In the genomic region with DNA sequence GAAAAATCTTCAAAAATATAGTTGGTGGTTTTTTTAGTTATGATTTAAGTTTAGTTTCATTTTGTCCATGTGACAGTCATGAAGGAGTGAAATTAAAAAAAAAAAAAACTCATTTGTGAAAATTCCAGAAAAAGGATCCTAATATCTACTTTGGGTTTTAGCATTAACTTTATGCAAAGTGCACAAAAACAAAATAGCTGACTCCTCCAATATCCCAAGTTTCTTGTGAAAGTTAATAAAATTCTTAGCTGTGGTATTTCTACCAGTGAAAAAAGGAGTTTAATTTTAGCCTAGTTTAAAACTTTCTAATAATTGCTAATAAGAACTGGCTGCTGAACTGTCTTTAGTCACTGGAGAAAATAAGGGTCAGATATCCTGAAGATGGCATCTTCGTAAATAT, we compare ENCODE assay signal across 3 cellular contexts.
TF ChIP-seq lines count a peak whose summit lies in the region.

No MANE protein-coding gene starts in this region.

TF ChIP-seq in HepG2, 621 proteins besides CTCF, POLR2A, EP300 and RAD21:
- TF ChIP-seq, protein P1, sequence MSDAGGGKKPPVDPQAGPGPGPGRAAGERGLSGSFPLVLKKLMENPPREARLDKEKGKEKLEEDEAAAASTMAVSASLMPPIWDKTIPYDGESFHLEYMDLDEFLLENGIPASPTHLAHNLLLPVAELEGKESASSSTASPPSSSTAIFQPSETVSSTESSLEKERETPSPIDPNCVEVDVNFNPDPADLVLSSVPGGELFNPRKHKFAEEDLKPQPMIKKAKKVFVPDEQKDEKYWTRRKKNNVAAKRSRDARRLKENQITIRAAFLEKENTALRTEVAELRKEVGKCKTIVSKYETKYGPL (CRISPR knock-in tag; IDR thresholded peaks at IDR 0.05): no peak
- TF ChIP-seq ZNF773 (CRISPR knock-in tag; IDR thresholded peaks at IDR 0.05; ENCODE audit: borderline replicate concordance) (no peak), ATF7 (IDR thresholded peaks at IDR 0.05) (no peak), ATF7 (CRISPR knock-in tag; IDR thresholded peaks at IDR 0.05) (no peak), ZNF552 (CRISPR knock-in tag; IDR thresholded peaks at IDR 0.05; ENCODE audit: borderline replicate concordance) (no peak), HNRNPUL1 (IDR thresholded peaks at IDR 0.05; ENCODE audit: low read depth, low read length) (no peak), HOXA9 (CRISPR knock-in tag; IDR thresholded peaks at IDR 0.05; ENCODE audit: borderline replicate concordance) (no peak), MAFK (conservative IDR thresholded peaks at IDR 0.05 in 1 of 2, IDR thresholded peaks at IDR 0.05 in 1 of 2; ENCODE audit: low read length in 2 of 2) (peak; percentile 35 to 53; a peak in 3 of 4 replicates), ZNF567 (CRISPR knock-in tag; IDR thresholded peaks at IDR 0.05; ENCODE audit: borderline replicate concordance) (no peak)
- TF ChIP-seq, protein P2, sequence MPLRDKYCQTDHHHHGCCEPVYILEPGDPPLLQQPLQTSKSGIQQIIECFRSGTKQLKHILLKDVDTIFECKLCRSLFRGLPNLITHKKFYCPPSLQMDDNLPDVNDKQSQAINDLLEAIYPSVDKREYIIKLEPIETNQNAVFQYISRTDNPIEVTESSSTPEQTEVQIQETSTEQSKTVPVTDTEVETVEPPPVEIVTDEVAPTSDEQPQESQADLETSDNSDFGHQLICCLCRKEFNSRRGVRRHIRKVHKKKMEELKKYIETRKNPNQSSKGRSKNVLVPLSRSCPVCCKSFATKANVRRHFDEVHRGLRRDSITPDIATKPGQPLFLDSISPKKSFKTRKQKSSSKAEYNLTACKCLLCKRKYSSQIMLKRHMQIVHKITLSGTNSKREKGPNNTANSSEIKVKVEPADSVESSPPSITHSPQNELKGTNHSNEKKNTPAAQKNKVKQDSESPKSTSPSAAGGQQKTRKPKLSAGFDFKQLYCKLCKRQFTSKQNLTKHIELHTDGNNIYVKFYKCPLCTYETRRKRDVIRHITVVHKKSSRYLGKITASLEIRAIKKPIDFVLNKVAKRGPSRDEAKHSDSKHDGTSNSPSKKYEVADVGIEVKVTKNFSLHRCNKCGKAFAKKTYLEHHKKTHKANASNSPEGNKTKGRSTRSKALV (CRISPR knock-in tag; IDR thresholded peaks at IDR 0.05): no peak

TF ChIP-seq in IMR-90, 13 proteins besides CTCF, POLR2A, EP300 and RAD21:
- TF ChIP-seq RCOR1 (IDR thresholded peaks at IDR 0.05; ENCODE audit: insufficient replicate concordance, low read length) (no peak), BHLHE40 (IDR thresholded peaks at IDR 0.05; ENCODE audit: low read depth, low read length) (no peak), NFE2L2 (IDR thresholded peaks at IDR 0.05; ENCODE audit: low read depth, low read length) (no peak), MAFK (IDR thresholded peaks at IDR 0.05; ENCODE audit: low read depth, low read length) (peak; percentile 19; the same call in 1 of the 2 replicates), MXI1 (IDR thresholded peaks at IDR 0.05; ENCODE audit: borderline replicate concordance, low read depth, low read length) (no peak)

TF ChIP-seq in K562, 482 proteins besides CTCF, POLR2A, EP300 and RAD21:
- TF ChIP-seq MAFF (IDR thresholded peaks at IDR 0.05; ENCODE audit: low read length) (0 out of 2 replicates have a peak, but pooled peaks have one; percentile 1), ILK (tag; IDR thresholded peaks at IDR 0.05; ENCODE audit: borderline replicate concordance, low read depth) (no peak), BMI1 (IDR thresholded peaks at IDR 0.05; ENCODE audit: low read length) (no peak), GABPB1 (CRISPR knock-in tag; IDR thresholded peaks at IDR 0.05) (no peak), MEF2A (IDR thresholded peaks at IDR 0.05; ENCODE audit: control insufficient read depth, low read depth, low read length) (no peak), PCBP1 (IDR thresholded peaks at IDR 0.05; ENCODE audit: low read depth, low read length, poor library complexity, severe bottlenecking) (no peak), SMARCE1 (IDR thresholded peaks at IDR 0.05) (no peak), ZNF316 (IDR thresholded peaks at IDR 0.05) (peak; percentile 62; the same call in 1 of the 2 replicates), C11orf30 (IDR thresholded peaks at IDR 0.05; ENCODE audit: low read depth) (0 out of 2 replicates have a peak, but pooled peaks have one; percentile 6)
- TF ChIP-seq, protein P3, sequence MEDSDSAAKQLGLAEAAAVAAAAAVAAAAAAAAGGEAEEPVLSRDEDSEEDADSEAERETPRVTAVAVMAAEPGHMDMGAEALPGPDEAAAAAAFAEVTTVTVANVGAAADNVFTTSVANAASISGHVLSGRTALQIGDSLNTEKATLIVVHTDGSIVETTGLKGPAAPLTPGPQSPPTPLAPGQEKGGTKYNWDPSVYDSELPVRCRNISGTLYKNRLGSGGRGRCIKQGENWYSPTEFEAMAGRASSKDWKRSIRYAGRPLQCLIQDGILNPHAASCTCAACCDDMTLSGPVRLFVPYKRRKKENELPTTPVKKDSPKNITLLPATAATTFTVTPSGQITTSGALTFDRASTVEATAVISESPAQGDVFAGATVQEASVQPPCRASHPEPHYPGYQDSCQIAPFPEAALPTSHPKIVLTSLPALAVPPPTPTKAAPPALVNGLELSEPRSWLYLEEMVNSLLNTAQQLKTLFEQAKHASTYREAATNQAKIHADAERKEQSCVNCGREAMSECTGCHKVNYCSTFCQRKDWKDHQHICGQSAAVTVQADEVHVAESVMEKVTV (CRISPR knock-in tag; IDR thresholded peaks at IDR 0.05): no peak
